35 cellular contexts compared by ENCODE assay signal in genomic region chr10:79930267-79930666, GRCh38. TPM values are rescaled to one million over a fixed set of nuclear protein-coding genes. Genes with fewer than 3 reads are reported as not detected.
"Had no signal": no experiment of that assay in that cellular context is flagged by ENCODE, and none has a peak within 500 bp of the region (broad histone marks: within the 10 kb centered on the region; RNA-seq: fewer than 3 reads in every experiment).

No MANE protein-coding gene starts in this region.

- H3K9me3 Mint-ChIP-seq: activated CD8-positive, alpha-beta T cell treated with anti-CD3 and anti-CD28 coated beads for 36 hours; activated T-cell treated with anti-CD3 and anti-CD28 coated beads, Interleukin-2, amount 50 U/mL, for 4 hours; brain; T-cell had no signal

- H3K4me3 ChIP-seq: adrenal gland, PC-9 had no signal

- H3K27ac Mint-ChIP-seq: activated B cell treated with CpG ODN at 0.5 μM for 24 hours; activated CD8-positive, alpha-beta T cell treated with anti-CD3 and anti-CD28 coated beads for 36 hours; activated naive CD4-positive, alpha-beta T cell treated with anti-CD3 and anti-CD28 coated beads for 36 hours; activated naive CD4-positive, alpha-beta T cell treated with anti-CD3 and anti-CD28 coated beads, Interleukin-2, amount 50 U/mL, for 72 hours; activated T-helper 1 cell treated with anti-CD3 and anti-CD28 coated beads, Interleukin-12 subunit alpha, Interleukin-12 subunit beta, Interleukin-2, Interleukin-4 antibody, amounts not matched to agents 30 ng/mL and 10 ng/mL and 1 ng/mL, durations not matched to agents 14 hours and 24 hours and 36 hours; brain had no signal

- ATAC-seq: Right ventricle myocardium inferior had no signal

- H3K4me3 Mint-ChIP-seq: activated B cell treated with CpG ODN at 0.5 μM for 24 hours; activated CD8-positive, alpha-beta T cell treated with anti-CD3 and anti-CD28 coated beads for 36 hours; activated naive CD4-positive, alpha-beta T cell treated with anti-CD3 and anti-CD28 coated beads for 36 hours; activated T-cell treated with anti-CD3 and anti-CD28 coated beads, Interleukin-2, amount 50 U/mL, for 4 hours; activated T-helper 1 cell treated with anti-CD3 and anti-CD28 coated beads, Interleukin-12 subunit alpha, Interleukin-12 subunit beta, Interleukin-2, Interleukin-4 antibody, amounts not matched to agents 30 ng/mL and 10 ng/mL and 1 ng/mL, durations not matched to agents 14 hours and 24 hours and 36 hours; brain; T-cell had no signal

- H3K27ac ChIP-seq: adrenal gland, PC-9, RWPE1, VCaP had no signal

- H3K4me1 ChIP-seq: adrenal gland had no signal

- DNase-seq: activated B cell treated with CpG ODN at 0.5 μM for 24 hours; activated CD4-positive, alpha-beta T cell treated with anti-CD3 and anti-CD28 coated beads for 4 hours; activated CD4-positive, alpha-beta T cell treated with anti-CD3 and anti-CD28 coated beads, Interleukin-2, amount 50 U/mL, for 4 hours; activated CD4-positive, CD25-positive, alpha-beta regulatory T cell treated with anti-CD3 and anti-CD28 coated beads, Interleukin-2, amount 50 U/mL, for 72 hours; activated CD8-positive, alpha-beta T cell treated with anti-CD3 and anti-CD28 coated beads for 36 hours; activated gamma-delta T cell treated with Interleukin-2 at 50 U/mL for 16 hours; activated naive CD4-positive, alpha-beta T cell treated with anti-CD3 and anti-CD28 coated beads for 36 hours; activated T-cell treated with anti-CD3 and anti-CD28 coated beads for 4 hours; activated T-cell treated with anti-CD3 and anti-CD28 coated beads, Interleukin-2, amount 50 U/mL, for 4 hours; adrenal gland; cerebellar nuclear complex; MM.1S; MV-4-11; NCI-H1092; NCI-H1436 treated with DMSO at 0.1 percent for 48 hours; NCI-H1694 treated with DMSO at 0.1 percent for 48 hours; NCI-H2029; NCI-H345; NCI-H524 treated with DMSO at 0.1 percent for 48 hours; PC-9; SIG-M5; T-cell; T-helper 2 cell; T-helper 9 cell had no signal

- H3K36me3 ChIP-seq: adrenal gland had no signal

- H3K4me1 Mint-ChIP-seq: activated B cell treated with CpG ODN at 0.5 μM for 24 hours, brain had no signal

- H3K9me3 ChIP-seq: adrenal gland had no signal

- H3K36me3 Mint-ChIP-seq: activated naive CD4-positive, alpha-beta T cell treated with anti-CD3 and anti-CD28 coated beads, Interleukin-2, amount 50 U/mL, for 72 hours; brain; T-cell had no signal

RNA-seq across cellular contexts. Expression of gene SFTPD, which starts 18.6 kb away (rescaled TPM):
- total RNA-seq: activated CD8-positive, alpha-beta memory T cell treated with anti-CD3 and anti-CD28 coated beads for 36 hours; activated CD8-positive, alpha-beta T cell treated with anti-CD3 and anti-CD28 coated beads for 36 hours; activated naive CD4-positive, alpha-beta T cell treated with anti-CD3 and anti-CD28 coated beads for 36 hours; activated T-helper 1 cell treated with anti-CD3 and anti-CD28 coated beads, Interleukin-12 subunit alpha, Interleukin-12 subunit beta, Interleukin-2, Interleukin-4 antibody, amounts not matched to agents 30 ng/mL and 10 ng/mL and 1 ng/mL, durations not matched to agents 14 hours and 24 hours and 36 hours; LHCN-M2; NCI-H460; OCI-LY7; PC-9; SK-MEL-5 had no signal
